ENCODE assay signal across 8 cellular contexts in genomic region chr1:21573971-21574458, GRCh38.
DNase-seq lines count a peak whose midpoint lies in the region; ATAC-seq, FAIRE-seq and TF ChIP-seq lines count a peak whose summit lies in the region.

No MANE protein-coding gene starts in this region.

- intact Hi-C loops in HepG2 (cut with micrococcal nuclease; ENCODE audit: unreplicated experiment) = loop anchor here (5.0 kb wide), 1 partner anchor 197 kb away; no protein-coding TSS in a partner anchor

- TF ChIP-seq POLR2A in HepG2 (IDR thresholded peaks at IDR 0.05; ENCODE audit: insufficient read depth in 1 of 2, low read depth in 2 of 2, low read length in 2 of 2) = no peak

- H3K9ac ChIP-seq in OCI-LY3 (ENCODE audit: low read length) (no peak overlapping the region), HepG2 (ENCODE audit: insufficient read depth, low read depth, low read length) (no peak overlapping the region)

- H3K4me2 ChIP-seq in OCI-LY3 (ENCODE audit: low read length) (no peak overlapping the region), HepG2 (ENCODE audit: low read depth, low read length) (no peak overlapping the region)

- H4K20me1 ChIP-seq in OCI-LY3 (ENCODE audit: insufficient read depth, low read length) (no peaks in the 10 kb centered on the region), HepG2 (ENCODE audit: insufficient read depth, low read length) (no peaks in the 10 kb centered on the region)

- H3K4me1 ChIP-seq in OCI-LY3 (ENCODE audit: low read length) (no peaks in the 10 kb centered on the region), HepG2 (ENCODE audit: insufficient read depth, low read length) (peaks cover 17% of the 10 kb centered on the region)

- peak; percentile 60 for TF ChIP-seq CTCF in OCI-LY3 (IDR thresholded peaks at IDR 0.05; ENCODE audit: low read depth, low read length)
- peak; percentile 85 for TF ChIP-seq CTCF in HepG2 (CRISPR knock-in tag; IDR thresholded peaks at IDR 0.05)

- ATAC-seq in HepG2 (peak; percentile 81), GM21367 (IDR thresholded peaks at IDR 0.05; ENCODE audit: unreplicated experiment) (no peak)

- DNase-seq in DMS153 (lab: John Stamatoyannopoulos, UW) (peak; percentile 95), cerebellum (ENCODE audit: low spot score) (peak; percentile 78), HepG2 (ENCODE audit: low spot score) (peak; percentile 67), superior temporal gyrus (ENCODE audit: extremely low spot score) (peak; percentile 33), COLO829 (ENCODE audit: low spot score) (no peak)

- no peak overlapping the region for H2AFZ ChIP-seq in OCI-LY3 (ENCODE audit: low read depth, low read length)
- H2AFZ ChIP-seq in HepG2 (ENCODE audit: low read length) = no peak overlapping the region

- peak; percentile 68 for FAIRE-seq in HepG2 (lab: Jason Lieb, UNC)

- H3K36me3 ChIP-seq in OCI-LY3 (replicated peaks; ENCODE audit: low read depth, low read length) (no peaks in the 10 kb centered on the region), HepG2 (replicated peaks in 1 of 2; ENCODE audit: control insufficient read depth in 1 of 2, insufficient read depth in 2 of 2, low read length in 2 of 2) (no peaks in the 10 kb centered on the region)

- in situ Hi-C loops in HepG2 (cut with HindIII; ENCODE audit: extremely low pct_ligation_motif_present, low pct_unique_long_range_greater_than_20kb) = loop anchor here (10.0 kb wide), 1 partner anchor 199 kb away; no protein-coding TSS in a partner anchor

- H3K79me2 ChIP-seq in OCI-LY3 (ENCODE audit: low read length) (no peaks in the 10 kb centered on the region), HepG2 (ENCODE audit: insufficient read depth, low read length) (no peaks in the 10 kb centered on the region)

- H3K9me3 ChIP-seq in OCI-LY3 (ENCODE audit: insufficient read depth, low read length) (no peaks in the 10 kb centered on the region), HepG2 (ENCODE audit: low read length) (no peaks in the 10 kb centered on the region)

- H3K27ac ChIP-seq in OCI-LY3 (ENCODE audit: low read length) (no peak overlapping the region), HepG2 (ENCODE audit: extremely low read length, insufficient read depth, low read length) (no peak overlapping the region)

- TF ChIP-seq EP300 in Ishikawa (IDR thresholded peaks at IDR 0.05; ENCODE audit: borderline replicate concordance) = no peak
- TF ChIP-seq EP300 in HepG2 (IDR thresholded peaks at IDR 0.05; ENCODE audit: low read depth in 2 of 2, low read length in 2 of 2) = no peak
- no peak for TF ChIP-seq EP300 in HepG2 (CRISPR knock-in tag; IDR thresholded peaks at IDR 0.05; ENCODE audit: borderline replicate concordance)

- CTCF ChIA-PET in HepG2 (lab: Yijun Ruan, JAX; ENCODE audit: low intra/inter-chr PET ratio, low total read pairs) = interaction anchor here (1.3 to 1.9 kb wide), 3 partner anchors 65 to 206 kb away, joined by 6 to 7 read pairs (median 7); no protein-coding TSS in a partner anchor

- H3K4me3 ChIP-seq in OCI-LY3 (ENCODE audit: low read length) (no peak overlapping the region), HepG2 (replicated peaks in 1 of 3; ENCODE audit: insufficient read depth in 1 of 3, low read depth in 2 of 3, low read length in 3 of 3) (no peak overlapping the region)

- no TSS peak for BruUV-seq in HepG2 (replicated peaks; lab: Mats Ljungman, UMichigan)

- 8% methylated on average over 4 of the region's 11 CpGs for WGBS in HepG2 (ENCODE audit: low lambda C conversion rate)

- peak; percentile 92 for TF ChIP-seq RAD21 in Ishikawa (IDR thresholded peaks at IDR 0.05; ENCODE audit: low read depth)
- TF ChIP-seq RAD21 in HepG2 (CRISPR knock-in tag; IDR thresholded peaks at IDR 0.05) = peak; percentile 81

- POLR2A ChIA-PET in HepG2 (lab: Yijun Ruan, JAX) = no interaction called here

- H3K27me3 ChIP-seq in OCI-LY3 (ENCODE audit: low read depth, low read length) (no peaks in the 10 kb centered on the region), HepG2 (ENCODE audit: control insufficient read depth in 1 of 2, insufficient read depth in 2 of 2, low read length in 2 of 2) (peaks cover 2 to 35% of the 10 kb centered on the region in 2 experiments)

TF ChIP-seq in Ishikawa, 13 proteins besides CTCF, POLR2A, EP300 and RAD21:
- TF ChIP-seq NFIC (IDR thresholded peaks at IDR 0.05) (peak; percentile 61), FOXM1 (IDR thresholded peaks at IDR 0.05; ENCODE audit: borderline replicate concordance, low read depth) (no peak)

TF ChIP-seq in HepG2, 621 proteins besides CTCF, POLR2A, EP300 and RAD21 (continues in another document):
- no peak for TF ChIP-seq WIZ (CRISPR knock-in tag; IDR thresholded peaks at IDR 0.05)
- TF ChIP-seq ARNT2 (CRISPR knock-in tag; IDR thresholded peaks at IDR 0.05; ENCODE audit: low read depth) = 0 out of 2 replicates have a peak, but pooled peaks have one; percentile 17
- 0 out of 2 replicates have a peak, but pooled peaks have one; percentile 26 for TF ChIP-seq THRA (CRISPR knock-in tag; IDR thresholded peaks at IDR 0.05; ENCODE audit: borderline replicate concordance)
- no peak for TF ChIP-seq ELF4 (CRISPR knock-in tag; IDR thresholded peaks at IDR 0.05; ENCODE audit: borderline replicate concordance)
- TF ChIP-seq ZNF781 (CRISPR knock-in tag; IDR thresholded peaks at IDR 0.05; ENCODE audit: borderline replicate concordance, not compliant biosample characterization) = no peak
- TF ChIP-seq SNRNP70 (IDR thresholded peaks at IDR 0.05; ENCODE audit: low read depth, low read length) = no peak
- TF ChIP-seq ZNF75D (CRISPR knock-in tag; IDR thresholded peaks at IDR 0.05; ENCODE audit: borderline replicate concordance) = 0 out of 2 replicates have a peak, but pooled peaks have one; percentile 39
- TF ChIP-seq ZNF569 (CRISPR knock-in tag; IDR thresholded peaks at IDR 0.05; ENCODE audit: borderline replicate concordance) = no peak
- 0 out of 2 replicates have a peak, but pooled peaks have one; percentile 20 for TF ChIP-seq ZFX (CRISPR knock-in tag; IDR thresholded peaks at IDR 0.05; ENCODE audit: low read depth)
- TF ChIP-seq SNAI1 (CRISPR knock-in tag; IDR thresholded peaks at IDR 0.05; ENCODE audit: borderline replicate concordance) = no peak
- TF ChIP-seq MEF2D (CRISPR knock-in tag; IDR thresholded peaks at IDR 0.05) = no peak
- TF ChIP-seq ZNF674 (CRISPR knock-in tag; IDR thresholded peaks at IDR 0.05; ENCODE audit: low read depth) = no peak
- TF ChIP-seq ZNF260 (CRISPR knock-in tag; IDR thresholded peaks at IDR 0.05; ENCODE audit: borderline replicate concordance, low read depth) = no peak
- peak; percentile 16 for TF ChIP-seq TEAD3 (CRISPR knock-in tag; optimal IDR thresholded peaks at IDR 0.05; ENCODE audit: borderline replicate concordance)
- no peak for TF ChIP-seq PAXIP1 (CRISPR knock-in tag; conservative IDR thresholded peaks at IDR 0.05)
- TF ChIP-seq PHB2 (IDR thresholded peaks at IDR 0.05; ENCODE audit: partially characterized antibody) = no peak
- peak; percentile 91 for TF ChIP-seq STAG1 (CRISPR knock-in tag; IDR thresholded peaks at IDR 0.05)
- TF ChIP-seq HMGXB4 (CRISPR knock-in tag; IDR thresholded peaks at IDR 0.05; ENCODE audit: borderline replicate concordance in 1 of 2, low read depth in 1 of 2) = 0 out of 4 replicates have a peak, but pooled peaks of 1 of the 2 experiments have one; percentile 40
